Comparison of ENCODE assay signal across 13 cellular contexts in genomic region chr15:99446565-99447496, GRCh38.
A peak's percentile ranks its signal among the peaks of the same experiment; 100 is the strongest.
DNase-seq lines count a peak whose midpoint lies in the region; ATAC-seq, FAIRE-seq and TF ChIP-seq lines count a peak whose summit lies in the region.
"Had no signal": no experiment of that assay in that cellular context is flagged by ENCODE, and none has a peak within 500 bp of the region (broad histone marks: within the 10 kb centered on the region; RNA-seq: fewer than 3 reads in every experiment).

No MANE protein-coding gene starts in this region.

- H3K36me3 ChIP-seq in NT2/D1 (ENCODE audit: insufficient read depth, insufficient read length, low read length): no peaks in the 10 kb centered on the region

- no peak for TF ChIP-seq POLR2A in GM12892 (IDR thresholded peaks at IDR 0.05; ENCODE audit: low read depth, low read length)

- peak overlapping the region; percentile 8 for H3K9ac ChIP-seq in NT2/D1 (ENCODE audit: insufficient read length, low read depth)

- H3K4me1 ChIP-seq in NT2/D1 (ENCODE audit: insufficient read depth, insufficient read length): peaks cover 13% of the 10 kb centered on the region

- no peaks in the 10 kb centered on the region for H3K9me3 ChIP-seq in NT2/D1 (ENCODE audit: insufficient read depth, low read length)
- H3K9me3 ChIP-seq: A549 had no signal

- no peak for FAIRE-seq in GM12892 (lab: Jason Lieb, UNC)
- FAIRE-seq: A549 had no signal

- no peaks in the 10 kb centered on the region for H3K27me3 ChIP-seq in NT2/D1 (ENCODE audit: insufficient read depth, insufficient read length)

- H3K4me3 ChIP-seq in NT2/D1 (ENCODE audit: insufficient read length, low read depth): no peak overlapping the region
- H3K4me3 ChIP-seq: A549 had no signal

- DNase-seq in NCI-H2029 (lab: John Stamatoyannopoulos, UW) (peak; percentile 39), NCI-H2029 treated with DMSO at 0.1 percent for 48 hours (lab: John Stamatoyannopoulos, UW) (no peak), NCI-H1092 treated with DMSO at 0.1 percent for 48 hours (lab: John Stamatoyannopoulos, UW) (peak; percentile 44), NT2/D1 (ENCODE audit: low read depth, low spot score) (no peak), mesenteric fat pad (ENCODE audit: low spot score) (peak; percentile 73), GM12892 (ENCODE audit: insufficient read length) (no peak)
- DNase-seq in activated naive CD4-positive, alpha-beta T cell (lab: John Stamatoyannopoulos, UW): no peak
- DNase-seq: caudate nucleus, EL, OCI-M1 had no signal

- no peak for ATAC-seq in GM19328 (IDR thresholded peaks at IDR 0.05; ENCODE audit: unreplicated experiment)
- ATAC-seq: activated T-helper 17 cell treated with anti-CD3 and anti-CD28 coated beads, Interleukin-2, amount 50 U/mL, for 72 hours had no signal

Comparison
In these comparisons a context has a peak if more than half of its experiments do, and no peak if none do; other contexts are left out.
1. DNase-seq: peak in NCI-H2029 (single experiment), NCI-H1092 treated with DMSO at 0.1 percent for 48 hours (single experiment) and mesenteric fat pad (single experiment); none in NCI-H2029 treated with DMSO at 0.1 percent for 48 hours (single experiment), NT2/D1 (single experiment), GM12892 (single experiment) and activated naive CD4-positive, alpha-beta T cell (0 of 4).